9 cellular contexts compared by ENCODE assay signal in genomic region chr9:136225366-136225747, GRCh38. TPM values are rescaled to one million over a fixed set of nuclear protein-coding genes. Genes with fewer than 3 reads are reported as not detected.
DNase-seq lines count a peak whose midpoint lies in the region; ATAC-seq and TF ChIP-seq lines count a peak whose summit lies in the region.
"Had no signal": no experiment of that assay in that cellular context is flagged by ENCODE, and none has a peak within 500 bp of the region (broad histone marks: within the 10 kb centered on the region; RNA-seq: fewer than 3 reads in every experiment).

No MANE protein-coding gene starts in this region.

- H3K79me2 ChIP-seq in OCI-LY1 (ENCODE audit: insufficient read depth, low read length), result peaks cover under 1% of the 10 kb centered on the region; the same call in 1 of the 2 replicates

- peaks cover 9 to 13% of the 10 kb centered on the region in 2 donors for H3K36me3 Mint-ChIP-seq in activated naive CD4-positive, alpha-beta T cell treated with anti-CD3 and anti-CD28 coated beads, Interleukin-2, amount 50 U/mL, for 72 hours

- no peaks in the 10 kb centered on the region for H4K20me1 ChIP-seq in OCI-LY1 (ENCODE audit: insufficient read depth, low read length)

- peak overlapping the region; percentile 78 for H3K9ac ChIP-seq in OCI-LY1 (ENCODE audit: low read length)

- 43 to 66% (median 61%) methylated on average over 10 to 19 of the region's 19 CpGs for WGBS in spleen, 5 donors

- no peaks in the 10 kb centered on the region for H3K9me3 Mint-ChIP-seq in activated naive CD4-positive, alpha-beta T cell treated with anti-CD3 and anti-CD28 coated beads, Interleukin-2, amount 50 U/mL, for 72 hours

- H3K27ac ChIP-seq in OCI-LY1 (ENCODE audit: low read depth, low read length, poor library complexity, severe bottlenecking) (peak overlapping the region; percentile 99), spleen (peak overlapping the region; percentile 44 to 94 (median 80))

- TF ChIP-seq CTCF in OCI-LY1 (IDR thresholded peaks at IDR 0.05; ENCODE audit: low read length), result no peak
- no peak for TF ChIP-seq CTCF in spleen (IDR thresholded peaks at IDR 0.05 in 8 of 11, conservative IDR thresholded peaks at IDR 0.05 in 3 of 11)

- peak overlapping the region; percentile 76 for H3K4me2 ChIP-seq in OCI-LY1 (ENCODE audit: low read length)

- intact Hi-C loops in spleen (cut with DNase I; ENCODE audit: low total_unique reads), result no loop called here

- H3K27ac Mint-ChIP-seq in activated naive CD4-positive, alpha-beta T cell treated with anti-CD3 and anti-CD28 coated beads, Interleukin-2, amount 50 U/mL, for 72 hours, result peak overlapping the region; percentile 16 to 69

- no peak for ATAC-seq in activated naive CD4-positive, alpha-beta T cell treated with anti-CD3 and anti-CD28 coated beads, Interleukin-2, amount 50 U/mL, for 72 hours
- ATAC-seq in HG02610 (IDR thresholded peaks at IDR 0.05; ENCODE audit: unreplicated experiment), result peak; percentile 25

- H3F3A ChIP-seq in OCI-LY1 (ENCODE audit: insufficient read depth, low read length), result peaks cover 7% of the 10 kb centered on the region; the same call in 1 of the 2 replicates

- peaks cover 85% of the 10 kb centered on the region for H3K4me1 ChIP-seq in OCI-LY1 (ENCODE audit: insufficient read depth, low read length, severe bottlenecking)
- peaks cover 0 to 79% (median 33%) of the 10 kb centered on the region in 6 donors for H3K4me1 ChIP-seq in spleen

- peak overlapping the region; percentile 58 for H3K4me3 ChIP-seq in OCI-LY1 (ENCODE audit: low read depth, low read length, poor library complexity, severe bottlenecking)
- peak overlapping the region in 1 of 8 donors; percentile 46 for H3K4me3 ChIP-seq in spleen

- no peak for TF ChIP-seq POLR2A in spleen (IDR thresholded peaks at IDR 0.05)

- H3K27me3 ChIP-seq in OCI-LY1 (ENCODE audit: insufficient read depth, low read length), result no peaks in the 10 kb centered on the region
- H3K27me3 ChIP-seq in spleen (replicated peaks in 1 of 7), result no peaks in the 10 kb centered on the region

- H3K9me3 ChIP-seq in OCI-LY1 (ENCODE audit: low read length), result no peaks in the 10 kb centered on the region
- H3K9me3 ChIP-seq in spleen, result no peaks in the 10 kb centered on the region

- no peaks in the 10 kb centered on the region for H3K9me2 ChIP-seq in OCI-LY1 (ENCODE audit: low read depth, low read length)

- H3K36me3 ChIP-seq in OCI-LY1 (ENCODE audit: insufficient read depth, low read length), result peaks cover 45% of the 10 kb centered on the region; the same call in 1 of the 2 replicates
- H3K36me3 ChIP-seq in spleen, result peaks cover 0 to 71% (median 36%) of the 10 kb centered on the region in 6 donors

- no peak overlapping the region for H2AFZ ChIP-seq in OCI-LY1 (ENCODE audit: low read length)

- DNase-seq in activated naive CD4-positive, alpha-beta T cell treated with anti-CD3 and anti-CD28 coated beads, Interleukin-2, amount 50 U/mL, for 72 hours (ENCODE audit: low spot score in 2 of 2), result no peak
- no peak for DNase-seq in activated naive CD4-positive, alpha-beta T cell treated with anti-CD3 and anti-CD28 coated beads, Interleukin-2, amount 50 U/mL, for 16 hours
- peak; percentile 91 for DNase-seq in spleen
- no peak for DNase-seq in NCI-H345 treated with DMSO at 0.1 percent for 48 hours (lab: John Stamatoyannopoulos, UW; ENCODE audit: unreplicated experiment)
- DNase-seq in pons (ENCODE audit: low spot score), result no peak
- DNase-seq in GM03348 (ENCODE audit: low spot score), result no peak

RNA-seq across cellular contexts. Expression of gene QSOX2, which starts 20.3 kb away (rescaled TPM):
- 10 to 100 TPM; 24.1 to 26.2 TPM for total RNA-seq in activated naive CD4-positive, alpha-beta T cell treated with anti-CD3 and anti-CD28 coated beads, Interleukin-2, amount 50 U/mL, for 72 hours
- 10 to 100 TPM; 13.2 to 20.3 (median 19.2) TPM for total RNA-seq in spleen
- 10 to 100 TPM; 12.3 to 15.3 (median 14.2) TPM for polyA plus RNA-seq in spleen

RNA-seq across cellular contexts. Expression of gene LHX3, which starts 20.4 kb away (rescaled TPM):
- under 1 TPM; 0.08 to 0.11 TPM for total RNA-seq in activated naive CD4-positive, alpha-beta T cell treated with anti-CD3 and anti-CD28 coated beads, Interleukin-2, amount 50 U/mL, for 72 hours
- total RNA-seq in spleen, result not detected
- not detected for polyA plus RNA-seq in spleen
- total RNA-seq: fibroblast of villous mesenchyme had no signal
